Comparison of ENCODE assay signal across 9 cellular contexts in genomic region chr5:122085041-122085440, GRCh38. TPM values are rescaled to one million over a fixed set of nuclear protein-coding genes. Genes with fewer than 3 reads are reported as not detected.
"Had no signal": no experiment of that assay in that cellular context is flagged by ENCODE, and none has a peak within 500 bp of the region (broad histone marks: within the 10 kb centered on the region; RNA-seq: fewer than 3 reads in every experiment).

No MANE protein-coding gene starts in this region.

- DNase-seq: GDM1, GF-D8 had no signal

- ATAC-seq: GM12878 had no signal

- FAIRE-seq: G401.6, GM12878, GM12891, GM12892, GM18507, GM19239 had no signal

- H3K4me3 ChIP-seq: GM12878 had no signal

RNA-seq across cellular contexts. Expression of gene LOX, which starts 7.0 kb away (rescaled TPM):
- total RNA-seq: G401 had no signal
